In the genomic region with DNA sequence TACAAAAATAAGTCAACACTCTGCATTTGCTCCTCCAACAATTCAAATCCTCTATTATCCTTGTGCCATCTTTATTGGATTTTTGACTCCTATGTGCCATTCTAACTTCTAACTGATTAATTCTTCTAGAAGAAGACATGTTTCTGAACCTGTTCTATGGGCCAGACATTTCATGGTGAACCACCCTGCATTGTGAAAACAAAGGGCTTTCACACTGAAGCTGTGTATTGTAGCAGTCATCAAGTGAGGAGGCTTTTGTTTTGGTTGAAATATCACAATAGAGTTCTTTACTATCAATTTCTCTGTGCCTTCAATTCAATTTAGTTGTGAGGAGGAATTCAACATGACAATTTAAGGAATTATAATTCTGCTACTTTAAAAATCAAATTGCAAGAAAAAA, we compare ENCODE assay signal across 24 cellular contexts.
"Had no signal": no experiment of that assay in that cellular context is flagged by ENCODE, and none has a peak within 500 bp of the region (broad histone marks: within the 10 kb centered on the region; RNA-seq: fewer than 3 reads in every experiment).

No MANE protein-coding gene starts in this region.

- ATAC-seq: activated T-cell treated with anti-CD3 and anti-CD28 coated beads, Interleukin-2, amount 50 U/mL, for 4 hours; Panc1; Right ventricle myocardium inferior had no signal

- DNase-seq: activated CD4-positive, alpha-beta memory T cell treated with anti-CD3 and anti-CD28 coated beads for 36 hours; activated CD4-positive, alpha-beta T cell treated with anti-CD3 and anti-CD28 coated beads, Interleukin-2, amount 10 ng/mL, durations not matched to agents 7 days and 5 days; activated CD4-positive, CD25-positive, alpha-beta regulatory T cell; activated CD8-positive, alpha-beta memory T cell treated with anti-CD3 and anti-CD28 coated beads for 24 hours; activated effector memory CD4-positive, alpha-beta T cell treated with anti-CD3 and anti-CD28 coated beads, Interleukin-2, amount 50 U/mL, for 16 hours; activated naive CD4-positive, alpha-beta T cell treated with anti-CD3 and anti-CD28 coated beads for 36 hours; activated naive CD8-positive, alpha-beta T cell treated with anti-CD3 and anti-CD28 coated beads for 36 hours; activated T-cell treated with anti-CD3 and anti-CD28 coated beads, Interleukin-2, amount 50 U/mL, for 4 hours; KG1; NCI-H1048; NCI-H1417; NCI-H1694; NCI-H2029; NCI-H2107; NCI-H2171 treated with DMSO at 0.1 percent for 48 hours; NCI-H226; NCI-H526 treated with DMSO at 0.1 percent for 48 hours; NCI-H82; NK-92 treated with Interleukin-12 subunit alpha and Interleukin-12 subunit beta, amount 100 ng/mL, for 24 hours; OCI-M1; RPMI8226; T-helper 1 cell had no signal
